ENCODE assay signal across 1 cellular context in the genomic region with DNA sequence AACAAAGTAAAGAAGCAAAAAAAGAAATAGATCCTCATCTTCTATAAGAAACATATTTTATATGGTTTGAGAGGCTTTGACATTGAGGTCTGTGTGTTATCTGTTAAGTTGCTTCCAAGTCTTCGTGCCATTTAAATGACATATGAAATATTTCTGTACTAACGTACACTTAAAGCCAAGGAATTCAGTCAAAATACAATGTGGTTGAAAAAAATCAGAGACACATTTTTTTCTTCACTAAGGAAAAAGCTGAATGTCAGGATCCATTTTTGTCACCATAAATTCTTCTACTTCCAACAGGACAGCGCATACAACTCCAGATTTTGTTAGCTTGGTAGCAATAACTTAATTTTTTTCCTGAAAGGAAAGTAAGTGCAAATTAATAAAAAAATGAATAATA.
A peak's percentile ranks its signal among the peaks of the same experiment; 100 is the strongest.
TF ChIP-seq lines count a peak whose summit lies in the region.

No MANE protein-coding gene starts in this region.

TF ChIP-seq in SK-N-SH, 30 proteins besides CTCF, POLR2A, EP300 and RAD21 (continued from another document):
- no peak for TF ChIP-seq REST (IDR thresholded peaks at IDR 0.05; ENCODE audit: low read depth, low read length)
- TF ChIP-seq FOXM1 (IDR thresholded peaks at IDR 0.05; ENCODE audit: low read depth), result no peak
- TF ChIP-seq FOSL2 (IDR thresholded peaks at IDR 0.05; ENCODE audit: borderline replicate concordance, low read depth), result peak; percentile 6; the same call in 1 of the 2 replicates
- TF ChIP-seq GABPA (IDR thresholded peaks at IDR 0.05; ENCODE audit: low read depth), result no peak
- no peak for TF ChIP-seq SMC3 (IDR thresholded peaks at IDR 0.05; ENCODE audit: low read depth, low read length)
- no peak for TF ChIP-seq POLR2AphosphoS5 (IDR thresholded peaks at IDR 0.05; ENCODE audit: low read depth, low read length)
- TF ChIP-seq TCF12 (IDR thresholded peaks at IDR 0.05), result peak; percentile 81
TF ChIP-seq in SK-N-SH: peak in this region for 6.
